18 cellular contexts compared by ENCODE assay signal in the genomic region with DNA sequence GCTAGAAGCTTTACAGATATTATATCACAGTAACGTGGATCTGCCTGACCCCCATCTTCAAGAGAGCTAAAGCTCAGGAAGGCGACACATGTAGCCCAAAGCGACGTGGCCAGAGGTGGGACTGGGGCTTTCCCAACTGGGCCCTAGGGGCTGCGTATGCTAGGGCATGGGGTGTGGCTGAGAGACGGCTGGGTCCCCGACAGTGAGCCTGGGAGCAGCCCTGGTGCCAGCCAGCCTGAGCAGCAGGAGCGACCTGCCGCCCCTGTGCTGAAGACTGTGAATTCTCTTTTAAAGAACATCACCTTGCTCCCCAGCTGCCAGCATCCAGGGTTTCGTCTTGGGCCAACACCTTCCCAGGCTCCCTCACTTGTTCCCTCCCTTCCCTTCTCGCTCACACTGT.
"Had no signal": no experiment of that assay in that cellular context is flagged by ENCODE, and none has a peak within 500 bp of the region (broad histone marks: within the 10 kb centered on the region; RNA-seq: fewer than 3 reads in every experiment).

No MANE protein-coding gene starts in this region.

- H3K27me3 Mint-ChIP-seq: stimulated activated naive CD8-positive, alpha-beta T cell treated with anti-CD3 and anti-CD28 coated beads, Interleukin-15, Interleukin-2, amounts not matched to agents 100 ng/mL and 50 ng/mL, for 24 hours had no signal

- H3K27ac ChIP-seq: brain microvascular endothelial cell, coronary artery, esophagus muscularis mucosa, lower lobe of right lung had no signal

- H3K27ac Mint-ChIP-seq: natural killer cell; stimulated activated naive CD8-positive, alpha-beta T cell treated with anti-CD3 and anti-CD28 coated beads, Interleukin-15, Interleukin-2, amounts not matched to agents 100 ng/mL and 50 ng/mL, for 24 hours; T-helper 2 cell treated with Interferon-gamma antibody and Interleukin-4, amounts not matched to agents 5 μg/mL and 100 μg/mL, for 36 hours had no signal

- H3K4me1 ChIP-seq: esophagus muscularis mucosa, lower lobe of right lung had no signal

- DNase-seq: activated CD4-positive, alpha-beta T cell treated with anti-CD3 and anti-CD28 coated beads, Interleukin-2, amount 50 U/mL, for 4 hours; activated T-cell treated with anti-CD3 and anti-CD28 coated beads for 4 hours; aorta; brain microvascular endothelial cell; lower lobe of right lung; natural killer cell; retina; stimulated activated CD4-positive, alpha-beta T cell treated with anti-CD3 and anti-CD28 coated beads, Interleukin-12 subunit alpha, Interleukin-12 subunit beta, amount 100 ng/mL, for 4 hours; stimulated activated CD4-positive, alpha-beta T cell treated with anti-CD3 and anti-CD28 coated beads, Interleukin-1b, Interleukin-23, amount 100 ng/mL, for 48 hours; stimulated activated CD8-positive, alpha-beta memory T cell treated with anti-CD3 and anti-CD28 coated beads, Interleukin-4, amount 100 ng/mL, for 48 hours; trophoblast cell had no signal

- H3K4me3 ChIP-seq: coronary artery, esophagus muscularis mucosa, lower lobe of right lung had no signal

- H3K36me3 Mint-ChIP-seq: natural killer cell had no signal

- H3K9me3 Mint-ChIP-seq: activated T-helper 1 cell treated with anti-CD3 and anti-CD28 coated beads, Interleukin-12 subunit alpha, Interleukin-12 subunit beta, Interleukin-2, Interleukin-4 antibody, amounts not matched to agents 30 ng/mL and 10 ng/mL and 1 ng/mL, durations not matched to agents 14 hours and 24 hours and 36 hours; natural killer cell; stimulated activated naive CD8-positive, alpha-beta T cell treated with anti-CD3 and anti-CD28 coated beads, Interleukin-15, Interleukin-2, amounts not matched to agents 100 ng/mL and 50 ng/mL, for 24 hours; T-helper 2 cell treated with Interferon-gamma antibody and Interleukin-4, amounts not matched to agents 5 μg/mL and 100 μg/mL, for 36 hours had no signal

- H3K4me3 Mint-ChIP-seq: activated T-helper 1 cell treated with anti-CD3 and anti-CD28 coated beads, Interleukin-12 subunit alpha, Interleukin-12 subunit beta, Interleukin-2, Interleukin-4 antibody, amounts not matched to agents 30 ng/mL and 10 ng/mL and 1 ng/mL, durations not matched to agents 14 hours and 24 hours and 36 hours; natural killer cell; stimulated activated naive CD8-positive, alpha-beta T cell treated with anti-CD3 and anti-CD28 coated beads, Interleukin-15, Interleukin-2, amounts not matched to agents 100 ng/mL and 50 ng/mL, for 24 hours; T-helper 2 cell treated with Interferon-gamma antibody and Interleukin-4, amounts not matched to agents 5 μg/mL and 100 μg/mL, for 36 hours had no signal

- FAIRE-seq: endometrium, TTC549 had no signal

- H3K27me3 ChIP-seq: brain microvascular endothelial cell, esophagus muscularis mucosa had no signal

- H3K9me3 ChIP-seq: esophagus muscularis mucosa, lower lobe of right lung had no signal

- ATAC-seq: lower lobe of right lung, natural killer cell had no signal
